Comparison of ENCODE assay signal across 2 cellular contexts in the genomic region with DNA sequence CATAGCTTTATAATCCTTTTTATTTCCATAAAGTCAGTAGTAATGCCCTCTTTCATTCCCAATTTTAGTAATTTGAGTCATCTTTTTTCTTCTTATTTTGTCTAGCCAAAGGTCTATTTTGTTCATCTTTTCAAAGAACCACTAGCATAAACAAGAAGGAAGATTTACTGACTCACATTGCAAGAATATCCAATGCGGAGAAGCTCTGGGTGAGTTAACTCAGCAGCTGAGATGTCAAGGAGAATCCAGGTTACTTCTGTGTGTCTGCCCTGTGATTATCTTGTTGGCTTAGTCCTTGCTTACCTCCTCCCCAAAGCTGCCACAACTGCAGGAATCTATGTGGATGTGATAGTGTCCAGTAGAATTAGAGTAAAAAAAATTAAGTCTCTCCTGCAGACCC.
TF ChIP-seq lines count a peak whose summit lies in the region.

No MANE protein-coding gene starts in this region.

TF ChIP-seq in IMR-90, 13 proteins besides CTCF, POLR2A, EP300 and RAD21:
- TF ChIP-seq SMC3 (IDR thresholded peaks at IDR 0.05; ENCODE audit: low read depth, low read length) (no peak), RFX5 (IDR thresholded peaks at IDR 0.05; ENCODE audit: low read depth, low read length) (no peak), FOS (IDR thresholded peaks at IDR 0.05; ENCODE audit: low read depth, low read length) (no peak), NFE2L2 (IDR thresholded peaks at IDR 0.05; ENCODE audit: low read depth, low read length) (no peak), RCOR1 (IDR thresholded peaks at IDR 0.05; ENCODE audit: insufficient replicate concordance, low read length) (no peak)

TF ChIP-seq in HepG2, 621 proteins besides CTCF, POLR2A, EP300 and RAD21:
- TF ChIP-seq, protein P1, sequence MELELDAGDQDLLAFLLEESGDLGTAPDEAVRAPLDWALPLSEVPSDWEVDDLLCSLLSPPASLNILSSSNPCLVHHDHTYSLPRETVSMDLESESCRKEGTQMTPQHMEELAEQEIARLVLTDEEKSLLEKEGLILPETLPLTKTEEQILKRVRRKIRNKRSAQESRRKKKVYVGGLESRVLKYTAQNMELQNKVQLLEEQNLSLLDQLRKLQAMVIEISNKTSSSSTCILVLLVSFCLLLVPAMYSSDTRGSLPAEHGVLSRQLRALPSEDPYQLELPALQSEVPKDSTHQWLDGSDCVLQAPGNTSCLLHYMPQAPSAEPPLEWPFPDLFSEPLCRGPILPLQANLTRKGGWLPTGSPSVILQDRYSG (CRISPR knock-in tag; IDR thresholded peaks at IDR 0.05), result no peak
- TF ChIP-seq, protein P2, sequence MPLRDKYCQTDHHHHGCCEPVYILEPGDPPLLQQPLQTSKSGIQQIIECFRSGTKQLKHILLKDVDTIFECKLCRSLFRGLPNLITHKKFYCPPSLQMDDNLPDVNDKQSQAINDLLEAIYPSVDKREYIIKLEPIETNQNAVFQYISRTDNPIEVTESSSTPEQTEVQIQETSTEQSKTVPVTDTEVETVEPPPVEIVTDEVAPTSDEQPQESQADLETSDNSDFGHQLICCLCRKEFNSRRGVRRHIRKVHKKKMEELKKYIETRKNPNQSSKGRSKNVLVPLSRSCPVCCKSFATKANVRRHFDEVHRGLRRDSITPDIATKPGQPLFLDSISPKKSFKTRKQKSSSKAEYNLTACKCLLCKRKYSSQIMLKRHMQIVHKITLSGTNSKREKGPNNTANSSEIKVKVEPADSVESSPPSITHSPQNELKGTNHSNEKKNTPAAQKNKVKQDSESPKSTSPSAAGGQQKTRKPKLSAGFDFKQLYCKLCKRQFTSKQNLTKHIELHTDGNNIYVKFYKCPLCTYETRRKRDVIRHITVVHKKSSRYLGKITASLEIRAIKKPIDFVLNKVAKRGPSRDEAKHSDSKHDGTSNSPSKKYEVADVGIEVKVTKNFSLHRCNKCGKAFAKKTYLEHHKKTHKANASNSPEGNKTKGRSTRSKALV (CRISPR knock-in tag; IDR thresholded peaks at IDR 0.05), result no peak
- TF ChIP-seq ZSCAN30 (CRISPR knock-in tag; IDR thresholded peaks at IDR 0.05) (no peak), ZSCAN21 (CRISPR knock-in tag; IDR thresholded peaks at IDR 0.05; ENCODE audit: borderline replicate concordance) (no peak), SAFB2 (CRISPR knock-in tag; IDR thresholded peaks at IDR 0.05; ENCODE audit: borderline replicate concordance, low read depth) (no peak), SUZ12 (IDR thresholded peaks at IDR 0.05; ENCODE audit: low read depth, low read length) (no peak), CHD4 (IDR thresholded peaks at IDR 0.05; ENCODE audit: borderline replicate concordance, low read length) (no peak)
- TF ChIP-seq, protein P3, sequence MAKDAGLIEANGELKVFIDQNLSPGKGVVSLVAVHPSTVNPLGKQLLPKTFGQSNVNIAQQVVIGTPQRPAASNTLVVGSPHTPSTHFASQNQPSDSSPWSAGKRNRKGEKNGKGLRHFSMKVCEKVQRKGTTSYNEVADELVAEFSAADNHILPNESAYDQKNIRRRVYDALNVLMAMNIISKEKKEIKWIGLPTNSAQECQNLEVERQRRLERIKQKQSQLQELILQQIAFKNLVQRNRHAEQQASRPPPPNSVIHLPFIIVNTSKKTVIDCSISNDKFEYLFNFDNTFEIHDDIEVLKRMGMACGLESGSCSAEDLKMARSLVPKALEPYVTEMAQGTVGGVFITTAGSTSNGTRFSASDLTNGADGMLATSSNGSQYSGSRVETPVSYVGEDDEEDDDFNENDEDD (CRISPR knock-in tag; IDR thresholded peaks at IDR 0.05; ENCODE audit: borderline replicate concordance), result no peak
